Comparison of ENCODE assay signal across 1 cellular context in the genomic region with DNA sequence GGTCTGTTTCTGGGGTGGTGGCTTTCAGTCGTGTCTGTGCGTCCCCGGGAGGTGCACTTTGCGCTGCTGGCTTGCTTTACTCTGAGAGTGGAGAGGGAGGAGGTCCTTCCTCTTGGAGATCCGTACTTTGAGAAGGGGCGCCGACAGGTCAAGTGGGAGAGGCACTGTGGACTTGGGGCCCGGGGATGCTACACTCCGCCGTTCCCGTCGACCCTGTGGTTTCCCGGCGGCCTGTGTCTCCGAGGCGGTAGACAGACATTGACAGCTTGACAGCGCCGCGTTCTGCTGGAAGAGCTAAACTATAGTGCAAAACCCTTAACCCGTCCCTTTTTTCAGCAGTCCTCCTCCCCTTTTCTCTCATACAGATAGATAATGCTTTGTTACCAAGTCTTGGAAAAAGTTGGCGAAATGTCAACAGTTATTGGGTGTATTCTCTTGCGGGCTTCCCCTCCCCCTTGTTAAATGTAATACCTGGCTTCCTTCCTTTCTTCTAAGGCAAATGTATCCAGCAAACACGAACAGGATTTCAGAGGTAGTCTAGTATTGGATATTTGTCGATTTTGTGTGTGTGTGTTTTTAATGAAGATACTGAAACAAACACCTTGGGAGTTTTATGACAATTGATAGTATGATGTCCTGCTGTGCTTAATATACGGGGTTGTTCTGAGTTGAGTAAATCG.
TF ChIP-seq lines count a peak whose summit lies in the region.

No MANE protein-coding gene starts in this region.

TF ChIP-seq in HEK293, 187 proteins besides CTCF, POLR2A, EP300 and RAD21 (continued from another document):
- TF ChIP-seq, protein P1, sequence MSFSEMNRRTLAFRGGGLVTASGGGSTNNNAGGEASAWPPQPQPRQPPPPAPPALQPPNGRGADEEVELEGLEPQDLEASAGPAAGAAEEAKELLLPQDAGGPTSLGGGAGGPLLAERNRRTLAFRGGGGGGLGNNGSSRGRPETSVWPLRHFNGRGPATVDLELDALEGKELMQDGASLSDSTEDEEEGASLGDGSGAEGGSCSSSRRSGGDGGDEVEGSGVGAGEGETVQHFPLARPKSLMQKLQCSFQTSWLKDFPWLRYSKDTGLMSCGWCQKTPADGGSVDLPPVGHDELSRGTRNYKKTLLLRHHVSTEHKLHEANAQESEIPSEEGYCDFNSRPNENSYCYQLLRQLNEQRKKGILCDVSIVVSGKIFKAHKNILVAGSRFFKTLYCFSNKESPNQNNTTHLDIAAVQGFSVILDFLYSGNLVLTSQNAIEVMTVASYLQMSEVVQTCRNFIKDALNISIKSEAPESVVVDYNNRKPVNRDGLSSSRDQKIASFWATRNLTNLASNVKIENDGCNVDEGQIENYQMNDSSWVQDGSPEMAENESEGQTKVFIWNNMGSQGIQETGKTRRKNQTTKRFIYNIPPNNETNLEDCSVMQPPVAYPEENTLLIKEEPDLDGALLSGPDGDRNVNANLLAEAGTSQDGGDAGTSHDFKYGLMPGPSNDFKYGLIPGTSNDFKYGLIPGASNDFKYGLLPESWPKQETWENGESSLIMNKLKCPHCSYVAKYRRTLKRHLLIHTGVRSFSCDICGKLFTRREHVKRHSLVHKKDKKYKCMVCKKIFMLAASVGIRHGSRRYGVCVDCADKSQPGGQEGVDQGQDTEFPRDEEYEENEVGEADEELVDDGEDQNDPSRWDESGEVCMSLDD (tag by site-specific recombination; IDR thresholded peaks at IDR 0.05) = no peak
- no peak for TF ChIP-seq ZNF140 (tag by site-specific recombination; IDR thresholded peaks at IDR 0.05)
- TF ChIP-seq, protein P2, sequence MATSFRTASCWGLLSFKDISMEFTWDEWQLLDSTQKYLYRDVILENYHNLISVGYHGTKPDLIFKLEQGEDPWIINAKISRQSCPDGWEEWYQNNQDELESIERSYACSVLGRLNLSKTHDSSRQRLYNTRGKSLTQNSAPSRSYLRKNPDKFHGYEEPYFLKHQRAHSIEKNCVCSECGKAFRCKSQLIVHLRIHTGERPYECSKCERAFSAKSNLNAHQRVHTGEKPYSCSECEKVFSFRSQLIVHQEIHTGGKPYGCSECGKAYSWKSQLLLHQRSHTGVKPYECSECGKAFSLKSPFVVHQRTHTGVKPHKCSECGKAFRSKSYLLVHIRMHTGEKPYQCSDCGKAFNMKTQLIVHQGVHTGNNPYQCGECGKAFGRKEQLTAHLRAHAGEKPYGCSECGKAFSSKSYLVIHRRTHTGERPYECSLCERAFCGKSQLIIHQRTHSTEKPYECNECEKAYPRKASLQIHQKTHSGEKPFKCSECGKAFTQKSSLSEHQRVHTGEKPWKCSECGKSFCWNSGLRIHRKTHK (tag by site-specific recombination; IDR thresholded peaks at IDR 0.05) = no peak
- TF ChIP-seq ZNF776 (tag by site-specific recombination; IDR thresholded peaks at IDR 0.05; ENCODE audit: borderline replicate concordance) = no peak
- TF ChIP-seq, protein P3, sequence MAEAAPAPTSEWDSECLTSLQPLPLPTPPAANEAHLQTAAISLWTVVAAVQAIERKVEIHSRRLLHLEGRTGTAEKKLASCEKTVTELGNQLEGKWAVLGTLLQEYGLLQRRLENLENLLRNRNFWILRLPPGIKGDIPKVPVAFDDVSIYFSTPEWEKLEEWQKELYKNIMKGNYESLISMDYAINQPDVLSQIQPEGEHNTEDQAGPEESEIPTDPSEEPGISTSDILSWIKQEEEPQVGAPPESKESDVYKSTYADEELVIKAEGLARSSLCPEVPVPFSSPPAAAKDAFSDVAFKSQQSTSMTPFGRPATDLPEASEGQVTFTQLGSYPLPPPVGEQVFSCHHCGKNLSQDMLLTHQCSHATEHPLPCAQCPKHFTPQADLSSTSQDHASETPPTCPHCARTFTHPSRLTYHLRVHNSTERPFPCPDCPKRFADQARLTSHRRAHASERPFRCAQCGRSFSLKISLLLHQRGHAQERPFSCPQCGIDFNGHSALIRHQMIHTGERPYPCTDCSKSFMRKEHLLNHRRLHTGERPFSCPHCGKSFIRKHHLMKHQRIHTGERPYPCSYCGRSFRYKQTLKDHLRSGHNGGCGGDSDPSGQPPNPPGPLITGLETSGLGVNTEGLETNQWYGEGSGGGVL (tag by site-specific recombination; IDR thresholded peaks at IDR 0.05) = no peak
- no peak for TF ChIP-seq ZBTB1 (tag by site-specific recombination; IDR thresholded peaks at IDR 0.05)
- TF ChIP-seq ZFP41 (tag by site-specific recombination; IDR thresholded peaks at IDR 0.05; ENCODE audit: borderline replicate concordance) = no peak
- no peak for TF ChIP-seq ZNF555 (tag by site-specific recombination; conservative IDR thresholded peaks at IDR 0.05)
- no peak for TF ChIP-seq WT1 (tag by site-specific recombination; IDR thresholded peaks at IDR 0.05)
- TF ChIP-seq, protein P4, sequence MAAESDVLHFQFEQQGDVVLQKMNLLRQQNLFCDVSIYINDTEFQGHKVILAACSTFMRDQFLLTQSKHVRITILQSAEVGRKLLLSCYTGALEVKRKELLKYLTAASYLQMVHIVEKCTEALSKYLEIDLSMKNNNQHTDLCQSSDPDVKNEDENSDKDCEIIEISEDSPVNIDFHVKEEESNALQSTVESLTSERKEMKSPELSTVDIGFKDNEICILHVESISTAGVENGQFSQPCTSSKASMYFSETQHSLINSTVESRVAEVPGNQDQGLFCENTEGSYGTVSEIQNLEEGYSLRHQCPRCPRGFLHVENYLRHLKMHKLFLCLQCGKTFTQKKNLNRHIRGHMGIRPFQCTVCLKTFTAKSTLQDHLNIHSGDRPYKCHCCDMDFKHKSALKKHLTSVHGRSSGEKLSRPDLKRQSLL (tag by site-specific recombination; IDR thresholded peaks at IDR 0.05) = no peak
- TF ChIP-seq ZIC2 (tag by site-specific recombination; IDR thresholded peaks at IDR 0.05) = no peak
- no peak for TF ChIP-seq HOXD13 (CRISPR knock-in tag; IDR thresholded peaks at IDR 0.05; ENCODE audit: borderline replicate concordance)
- peak; percentile 87 for TF ChIP-seq ZNF76 (tag by site-specific recombination; IDR thresholded peaks at IDR 0.05; ENCODE audit: borderline replicate concordance, low read depth)
- 0 out of 2 replicates have a peak, but pooled peaks have one; percentile 1 for TF ChIP-seq ZEB2 (tag by site-specific recombination; IDR thresholded peaks at IDR 0.05)
- TF ChIP-seq ZFHX2 (tag by site-specific recombination; conservative IDR thresholded peaks at IDR 0.05) = no peak
- TF ChIP-seq, protein P5, sequence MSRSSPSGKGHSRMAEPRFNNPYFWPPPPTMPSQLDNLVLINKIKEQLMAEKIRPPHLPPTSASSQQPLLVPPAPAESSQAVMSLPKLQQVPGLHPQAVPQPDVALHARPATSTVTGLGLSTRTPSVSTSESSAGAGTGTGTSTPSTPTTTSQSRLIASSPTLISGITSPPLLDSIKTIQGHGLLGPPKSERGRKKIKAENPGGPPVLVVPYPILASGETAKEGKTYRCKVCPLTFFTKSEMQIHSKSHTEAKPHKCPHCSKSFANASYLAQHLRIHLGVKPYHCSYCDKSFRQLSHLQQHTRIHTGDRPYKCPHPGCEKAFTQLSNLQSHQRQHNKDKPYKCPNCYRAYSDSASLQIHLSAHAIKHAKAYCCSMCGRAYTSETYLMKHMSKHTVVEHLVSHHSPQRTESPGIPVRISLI (tag by site-specific recombination; IDR thresholded peaks at IDR 0.05) = no peak
- TF ChIP-seq ZNF184 (tag by site-specific recombination; IDR thresholded peaks at IDR 0.05) = no peak
- TF ChIP-seq ZNF248 (tag by site-specific recombination; IDR thresholded peaks at IDR 0.05) = no peak
- TF ChIP-seq KLF8 (tag by site-specific recombination; IDR thresholded peaks at IDR 0.05) = no peak
- TF ChIP-seq KLF9 (tag by site-specific recombination; IDR thresholded peaks at IDR 0.05; ENCODE audit: low read depth) = no peak
- TF ChIP-seq, protein P6, sequence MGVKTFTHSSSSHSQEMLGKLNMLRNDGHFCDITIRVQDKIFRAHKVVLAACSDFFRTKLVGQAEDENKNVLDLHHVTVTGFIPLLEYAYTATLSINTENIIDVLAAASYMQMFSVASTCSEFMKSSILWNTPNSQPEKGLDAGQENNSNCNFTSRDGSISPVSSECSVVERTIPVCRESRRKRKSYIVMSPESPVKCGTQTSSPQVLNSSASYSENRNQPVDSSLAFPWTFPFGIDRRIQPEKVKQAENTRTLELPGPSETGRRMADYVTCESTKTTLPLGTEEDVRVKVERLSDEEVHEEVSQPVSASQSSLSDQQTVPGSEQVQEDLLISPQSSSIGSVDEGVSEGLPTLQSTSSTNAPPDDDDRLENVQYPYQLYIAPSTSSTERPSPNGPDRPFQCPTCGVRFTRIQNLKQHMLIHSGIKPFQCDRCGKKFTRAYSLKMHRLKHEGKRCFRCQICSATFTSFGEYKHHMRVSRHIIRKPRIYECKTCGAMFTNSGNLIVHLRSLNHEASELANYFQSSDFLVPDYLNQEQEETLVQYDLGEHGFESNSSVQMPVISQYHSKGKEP (tag by site-specific recombination; IDR thresholded peaks at IDR 0.05) = no peak
- TF ChIP-seq KLF7 (tag by site-specific recombination; IDR thresholded peaks at IDR 0.05; ENCODE audit: borderline replicate concordance) = no peak
- no peak for TF ChIP-seq GLI4 (tag by site-specific recombination; IDR thresholded peaks at IDR 0.05)
- no peak for TF ChIP-seq OVOL3 (tag by site-specific recombination; IDR thresholded peaks at IDR 0.05)
- TF ChIP-seq ZNF514 (tag by site-specific recombination; IDR thresholded peaks at IDR 0.05) = no peak
- TF ChIP-seq ZSCAN16 (tag by site-specific recombination; IDR thresholded peaks at IDR 0.05) = no peak
- TF ChIP-seq ZFP69B (tag by site-specific recombination; IDR thresholded peaks at IDR 0.05) = no peak
- TF ChIP-seq, protein P7, sequence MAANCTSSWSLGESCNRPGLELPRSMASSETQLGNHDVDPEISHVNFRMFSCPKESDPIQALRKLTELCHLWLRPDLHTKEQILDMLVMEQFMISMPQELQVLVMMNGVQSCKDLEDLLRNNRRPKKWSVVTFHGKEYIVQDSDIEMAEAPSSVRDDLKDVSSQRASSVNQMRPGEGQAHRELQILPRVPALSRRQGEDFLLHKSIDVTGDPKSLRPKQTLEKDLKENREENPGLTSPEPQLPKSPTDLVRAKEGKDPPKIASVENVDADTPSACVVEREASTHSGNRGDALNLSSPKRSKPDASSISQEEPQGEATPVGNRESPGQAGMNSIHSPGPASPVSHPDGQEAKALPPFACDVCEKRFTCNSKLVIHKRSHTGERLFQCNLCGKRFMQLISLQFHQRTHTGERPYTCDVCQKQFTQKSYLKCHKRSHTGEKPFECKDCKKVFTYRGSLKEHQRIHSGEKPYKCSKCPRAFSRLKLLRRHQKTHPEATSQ (tag by site-specific recombination; IDR thresholded peaks at IDR 0.05) = no peak
- TF ChIP-seq, protein P8, sequence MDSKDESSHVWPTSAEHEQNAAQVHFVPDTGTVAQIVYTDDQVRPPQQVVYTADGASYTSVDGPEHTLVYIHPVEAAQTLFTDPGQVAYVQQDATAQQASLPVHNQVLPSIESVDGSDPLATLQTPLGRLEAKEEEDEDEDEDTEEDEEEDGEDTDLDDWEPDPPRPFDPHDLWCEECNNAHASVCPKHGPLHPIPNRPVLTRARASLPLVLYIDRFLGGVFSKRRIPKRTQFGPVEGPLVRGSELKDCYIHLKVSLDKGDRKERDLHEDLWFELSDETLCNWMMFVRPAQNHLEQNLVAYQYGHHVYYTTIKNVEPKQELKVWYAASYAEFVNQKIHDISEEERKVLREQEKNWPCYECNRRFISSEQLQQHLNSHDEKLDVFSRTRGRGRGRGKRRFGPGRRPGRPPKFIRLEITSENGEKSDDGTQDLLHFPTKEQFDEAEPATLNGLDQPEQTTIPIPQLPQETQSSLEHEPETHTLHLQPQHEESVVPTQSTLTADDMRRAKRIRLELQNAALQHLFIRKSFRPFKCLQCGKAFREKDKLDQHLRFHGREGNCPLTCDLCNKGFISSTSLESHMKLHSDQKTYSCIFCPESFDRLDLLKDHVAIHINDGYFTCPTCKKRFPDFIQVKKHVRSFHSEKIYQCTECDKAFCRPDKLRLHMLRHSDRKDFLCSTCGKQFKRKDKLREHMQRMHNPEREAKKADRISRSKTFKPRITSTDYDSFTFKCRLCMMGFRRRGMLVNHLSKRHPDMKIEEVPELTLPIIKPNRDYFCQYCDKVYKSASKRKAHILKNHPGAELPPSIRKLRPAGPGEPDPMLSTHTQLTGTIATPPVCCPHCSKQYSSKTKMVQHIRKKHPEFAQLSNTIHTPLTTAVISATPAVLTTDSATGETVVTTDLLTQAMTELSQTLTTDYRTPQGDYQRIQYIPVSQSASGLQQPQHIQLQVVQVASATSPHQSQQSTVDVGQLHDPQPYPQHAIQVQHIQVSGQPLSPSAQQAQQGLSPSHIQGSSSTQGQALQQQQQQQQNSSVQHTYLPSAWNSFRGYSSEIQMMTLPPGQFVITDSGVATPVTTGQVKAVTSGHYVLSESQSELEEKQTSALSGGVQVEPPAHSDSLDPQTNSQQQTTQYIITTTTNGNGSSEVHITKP (tag by site-specific recombination; IDR thresholded peaks at IDR 0.05) = peak; percentile 79
- TF ChIP-seq ZNF341 (tag by site-specific recombination; IDR thresholded peaks at IDR 0.05; ENCODE audit: low read depth) = peak; percentile 79
- TF ChIP-seq ZBTB48 (tag by site-specific recombination; IDR thresholded peaks at IDR 0.05) = no peak
- peak; percentile 35; the same call in 1 of the 2 replicates for TF ChIP-seq ZNF366 (tag by site-specific recombination; conservative IDR thresholded peaks at IDR 0.05)
- no peak for TF ChIP-seq ZNF660 (tag by site-specific recombination; IDR thresholded peaks at IDR 0.05)
- TF ChIP-seq, protein P9, sequence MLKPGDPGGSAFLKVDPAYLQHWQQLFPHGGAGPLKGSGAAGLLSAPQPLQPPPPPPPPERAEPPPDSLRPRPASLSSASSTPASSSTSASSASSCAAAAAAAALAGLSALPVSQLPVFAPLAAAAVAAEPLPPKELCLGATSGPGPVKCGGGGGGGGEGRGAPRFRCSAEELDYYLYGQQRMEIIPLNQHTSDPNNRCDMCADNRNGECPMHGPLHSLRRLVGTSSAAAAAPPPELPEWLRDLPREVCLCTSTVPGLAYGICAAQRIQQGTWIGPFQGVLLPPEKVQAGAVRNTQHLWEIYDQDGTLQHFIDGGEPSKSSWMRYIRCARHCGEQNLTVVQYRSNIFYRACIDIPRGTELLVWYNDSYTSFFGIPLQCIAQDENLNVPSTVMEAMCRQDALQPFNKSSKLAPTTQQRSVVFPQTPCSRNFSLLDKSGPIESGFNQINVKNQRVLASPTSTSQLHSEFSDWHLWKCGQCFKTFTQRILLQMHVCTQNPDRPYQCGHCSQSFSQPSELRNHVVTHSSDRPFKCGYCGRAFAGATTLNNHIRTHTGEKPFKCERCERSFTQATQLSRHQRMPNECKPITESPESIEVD (tag by site-specific recombination; IDR thresholded peaks at IDR 0.05) = peak; percentile 46; the same call in 1 of the 2 replicates
- no peak for TF ChIP-seq ZNF521 (tag by site-specific recombination; IDR thresholded peaks at IDR 0.05)
- no peak for TF ChIP-seq EGR2 (tag by site-specific recombination; IDR thresholded peaks at IDR 0.05; ENCODE audit: low read depth)
- no peak for TF ChIP-seq GLIS1 (tag by site-specific recombination; IDR thresholded peaks at IDR 0.05)
- no peak for TF ChIP-seq SCRT2 (tag by site-specific recombination; IDR thresholded peaks at IDR 0.05)
